ENCODE assay signal across 8 cellular contexts in the genomic region with DNA sequence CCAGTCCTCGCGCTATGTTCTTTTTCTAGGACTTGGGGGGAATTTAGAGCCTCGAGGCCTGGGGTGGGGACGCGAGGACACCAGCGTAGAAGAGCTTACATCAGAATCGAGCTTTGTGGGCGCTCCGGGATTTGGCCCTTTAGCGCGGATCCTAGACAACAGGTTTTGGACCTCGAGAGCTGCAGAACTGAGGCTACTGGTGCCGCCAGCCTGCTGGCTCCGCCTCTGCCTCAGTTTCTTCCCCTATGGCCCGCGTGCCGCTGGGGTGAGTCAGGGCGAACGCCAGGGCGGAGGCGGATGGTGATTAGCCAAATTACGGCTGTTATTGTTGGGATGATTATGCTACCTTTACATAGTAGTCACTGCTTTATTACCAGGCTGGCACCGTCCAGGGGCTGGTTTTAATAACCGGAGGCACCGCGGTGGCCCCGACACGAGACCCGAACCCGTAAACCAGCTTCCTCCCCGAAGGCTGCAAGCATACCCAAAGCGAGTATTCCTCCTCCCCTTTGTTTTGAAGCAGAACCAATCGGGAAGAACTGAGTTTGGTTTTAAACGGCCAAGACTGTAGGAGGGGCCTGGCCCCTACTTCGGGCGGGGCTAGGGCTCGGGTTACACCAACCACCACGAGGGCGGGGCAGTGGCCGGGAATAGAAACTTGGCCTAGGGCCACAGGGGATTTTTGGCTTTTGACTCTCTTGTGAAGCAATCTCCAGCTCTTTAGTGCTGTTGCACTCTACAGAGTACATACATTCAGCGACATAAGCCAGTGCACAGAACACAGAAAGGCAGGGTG. TPM values are rescaled to one million over a fixed set of nuclear protein-coding genes. Genes with fewer than 3 reads are reported as not detected.
DNase-seq lines count a peak whose midpoint lies in the region; ATAC-seq, FAIRE-seq and TF ChIP-seq lines count a peak whose summit lies in the region.

No MANE protein-coding gene starts in this region.

- DNase-seq in A172 (ENCODE audit: low spot score) (peak; percentile 98), NCI-H2107 (lab: John Stamatoyannopoulos, UW) (peak; percentile 69), body of pancreas (peak; percentile 97 to 99 (median 98)), iPS DF 19.7 (ENCODE audit: low read depth, low spot score) (peak; percentile 92), sciatic nerve (ENCODE audit: low spot score) (peak; percentile 97)

- H3K4me3 ChIP-seq in body of pancreas, result peak overlapping the region; percentile 29 to 81

- ATAC-seq in HG03064 (IDR thresholded peaks at IDR 0.05; ENCODE audit: low read depth, unreplicated experiment), result peak; percentile 49
- ATAC-seq in body of pancreas, result peak; percentile 85
- ATAC-seq in sciatic nerve, result peak; percentile 95

- peak overlapping the region; percentile 94 to 96 (median 96) for H3K27ac ChIP-seq in body of pancreas

- H3K9me3 ChIP-seq in body of pancreas, result no peaks in the 10 kb centered on the region

- WGBS in body of pancreas, 2 donors, result 0% methylated on average over 25 to 41 of the region's 41 CpGs

- H3K36me3 ChIP-seq in body of pancreas (replicated peaks in 1 of 2; ENCODE audit: insufficient read depth in 1 of 2, low read depth in 2 of 2), result peaks cover 0 to 4% of the 10 kb centered on the region in 2 donors

- peaks cover 26% of the 10 kb centered on the region for H3K4me1 ChIP-seq in body of pancreas

- TF ChIP-seq POLR2A in GM18526 (IDR thresholded peaks at IDR 0.05; ENCODE audit: extremely low read depth, insufficient read length) (peak; percentile 68), body of pancreas (IDR thresholded peaks at IDR 0.05) (peak; percentile 76 to 90 (median 86))

- intact Hi-C loops in body of pancreas (cut with DNase I) (no loop called here), sciatic nerve (cut with DNase I) (no loop called here)

- no peak for TF ChIP-seq CTCF in body of pancreas (IDR thresholded peaks at IDR 0.05)

- H3K27me3 ChIP-seq in body of pancreas, result no peaks in the 10 kb centered on the region

- FAIRE-seq in TTC549 (lab: Jason Lieb, UNC), result peak; percentile 86

RNA-seq across cellular contexts. Expression of a gene that starts 0.6 kb away (rescaled TPM):
- 25.3 and 40.4 TPM in 2 replicates for total RNA-seq in A172 (2014; rRNA removed; shearing (Covaris generic))
- total RNA-seq in body of pancreas (10 to 100 TPM; 32.9 to 55.0 TPM), sciatic nerve (60.6 TPM)

RNA-seq across cellular contexts. Expression of a gene that starts 5.9 kb away (rescaled TPM):
- total RNA-seq in A172 (2014; rRNA removed; shearing (Covaris generic)), result 23.0 and 38.0 TPM in 2 replicates
- total RNA-seq in body of pancreas (10 to 100 TPM; 14.8 to 17.4 TPM), sciatic nerve (16.8 TPM)

RNA-seq across cellular contexts. Expression of a gene that starts 15.1 kb away (rescaled TPM):
- not detected in 2 replicates for total RNA-seq in A172 (2014; rRNA removed; shearing (Covaris generic))
- not detected for total RNA-seq in body of pancreas
- 0.49 TPM for total RNA-seq in sciatic nerve

RNA-seq across cellular contexts. Expression of a gene that starts 53.7 kb away (rescaled TPM):
- total RNA-seq in A172 (2014; rRNA removed; shearing (Covaris generic)), result 28.2 and 41.7 TPM in 2 replicates
- total RNA-seq in body of pancreas (1 to 10 TPM; 4.3 to 8.8 TPM), sciatic nerve (14.6 TPM)

RNA-seq across cellular contexts. Expression of a gene that starts 53.9 kb away (rescaled TPM):
- total RNA-seq in A172 (2014; rRNA removed; shearing (Covaris generic)), result 49.0 and 50.1 TPM in 2 replicates
- total RNA-seq in body of pancreas (10 to 100 TPM; 16.8 to 20.5 TPM), sciatic nerve (33.5 TPM)

Comparison
In these comparisons a context has a peak if more than half of its experiments do, and no peak if none do; other contexts are left out.
1. Peak in every context shown above with its lines: DNase-seq, ATAC-seq, H3K4me3 ChIP-seq and H3K27ac ChIP-seq.